Comparison of ENCODE assay signal across 8 cellular contexts in the genomic region with DNA sequence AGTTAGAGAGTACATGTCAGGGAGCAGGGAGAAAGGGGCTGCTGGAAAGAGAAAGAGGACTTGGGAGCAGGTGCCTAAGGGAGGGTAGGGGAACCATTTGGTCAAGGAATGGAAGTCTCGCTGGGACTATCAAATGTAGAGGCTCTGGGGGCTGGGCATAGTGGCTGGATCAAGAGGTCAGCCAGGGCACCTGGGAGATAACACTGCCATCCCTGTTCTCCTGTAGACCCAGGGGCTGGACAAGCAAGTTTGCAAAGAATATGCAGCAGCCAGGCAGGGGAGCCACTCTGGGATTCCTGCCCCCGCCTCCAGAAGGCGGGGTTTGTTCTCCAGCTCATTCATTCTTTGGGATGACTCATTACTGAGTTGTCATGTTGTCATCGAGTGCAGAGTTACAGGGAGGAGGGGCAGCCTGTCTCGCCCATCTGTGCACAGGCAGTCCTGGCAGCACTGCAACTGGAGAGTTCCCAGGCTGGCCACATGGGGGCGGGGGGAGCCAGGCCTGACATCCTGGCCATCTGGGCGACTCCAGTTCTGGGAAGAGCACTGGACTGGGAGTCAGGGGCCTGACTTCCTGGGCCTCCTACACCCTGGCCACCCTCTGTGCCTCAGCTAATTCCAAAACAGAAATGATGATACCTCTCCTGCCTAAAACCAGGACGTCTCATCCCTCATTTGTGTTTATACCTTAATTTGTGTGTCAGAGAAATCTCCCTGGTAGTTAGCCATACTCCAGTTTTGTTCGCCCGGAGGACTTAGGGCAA. TPM values are rescaled to one million over a fixed set of nuclear protein-coding genes. Genes with fewer than 3 reads are reported as not detected.
DNase-seq lines count a peak whose midpoint lies in the region; ATAC-seq and TF ChIP-seq lines count a peak whose summit lies in the region.

No MANE protein-coding gene starts in this region.

- POLR2A ChIA-PET in OCI-LY7 (lab: Charles Lee), result interaction anchor here (0.6 kb wide), 1 partner anchor 319 kb away, joined by 3 read pairs; no protein-coding TSS in a partner anchor

- no peak overlapping the region for H3K4me3 ChIP-seq in Jurkat, Clone E6-1 (ENCODE audit: low read length)
- H3K4me3 ChIP-seq in OCI-LY7 (ENCODE audit: low read depth, low read length, poor library complexity, severe bottlenecking), result no peak overlapping the region

- no peaks in the 10 kb centered on the region for H3K9me2 ChIP-seq in OCI-LY7 (ENCODE audit: insufficient read depth, low read length)

- peak; percentile 95 for ATAC-seq in GM21723 (IDR thresholded peaks at IDR 0.05; ENCODE audit: unreplicated experiment)

- no peaks in the 10 kb centered on the region for H3K36me3 ChIP-seq in OCI-LY7 (ENCODE audit: insufficient read depth, low read length)

- peak; percentile 87 for TF ChIP-seq CTCF in OCI-LY7 (conservative IDR thresholded peaks at IDR 0.05; ENCODE audit: low read length)

- intact Hi-C loops in OCI-LY7 (cut with micrococcal nuclease; ENCODE audit: unreplicated experiment), result loop anchor here (1.0 to 2.0 kb wide), 3 partner anchors 69 to 703 kb away; no protein-coding TSS in a partner anchor

- no peaks in the 10 kb centered on the region for H3K4me1 ChIP-seq in OCI-LY7 (ENCODE audit: insufficient read depth, low read length, poor library complexity, severe bottlenecking)

- no peaks in the 10 kb centered on the region for H3K9me3 ChIP-seq in OCI-LY7 (ENCODE audit: low read length)

- no peaks in the 10 kb centered on the region for H3K79me2 ChIP-seq in OCI-LY7 (ENCODE audit: insufficient read depth, low read depth, low read length)

- no peak overlapping the region for H3K27ac ChIP-seq in OCI-LY7 (ENCODE audit: low read depth, low read length, poor library complexity, severe bottlenecking)

- H2AFZ ChIP-seq in OCI-LY7 (ENCODE audit: low read length), result no peak overlapping the region

- H3K4me2 ChIP-seq in OCI-LY7 (ENCODE audit: low read length), result no peak overlapping the region

- CTCF ChIA-PET in OCI-LY7 (lab: Charles Lee; ENCODE audit: unreplicated experiment), result interaction anchor here (0.6 kb wide), 1 partner anchor 822 kb away, joined by 3 read pairs; no protein-coding TSS in a partner anchor

- DNase-seq in DMS153 (lab: John Stamatoyannopoulos, UW) (peak; percentile 91), OCI-LY7 (ENCODE audit: low spot score) (peak; percentile 57), epidermal melanocyte (ENCODE audit: insufficient read length, low spot score) (peak; percentile 89), mucosa of gallbladder (ENCODE audit: low spot score) (peak; percentile 92)
- peak; percentile 57 for DNase-seq in Jurkat, Clone E6-1 (ENCODE audit: low read depth, low spot score)
- peak; percentile 88 for DNase-seq in activated CD8-positive, alpha-beta memory T cell treated with anti-CD3 and anti-CD28 coated beads, Interleukin-2, amount 50 U/mL, for 48 hours
- peak; percentile 59 for DNase-seq in stimulated activated CD8-positive, alpha-beta memory T cell treated with anti-CD3 and anti-CD28 coated beads, Interleukin-7, amount 100 ng/mL, for 1 hour (ENCODE audit: low read depth in 2 of 2)

- BruUV-seq in OCI-LY7 (replicated peaks; lab: Mats Ljungman, UMichigan), result no TSS peak

- H4K20me1 ChIP-seq in OCI-LY7 (ENCODE audit: insufficient read depth, low read length), result no peaks in the 10 kb centered on the region

RNA-seq across cellular contexts. Expression of a gene that starts 28.2 kb away (rescaled TPM):
- 30.8 TPM for polyA plus RNA-seq in Jurkat, Clone E6-1 (2012; ENCODE audit: insufficient read depth, insufficient read length)
- total RNA-seq in OCI-LY7 (2014; rRNA removed; shearing (Covaris generic)), result 7.8 and 8.3 TPM in 2 replicates
- total RNA-seq in OCI-LY7 (2022) (33.8 and 36.4 TPM in 2 replicates), mucosa of gallbladder (105 TPM)
